ENCODE assay signal across 2 cellular contexts in the genomic region with DNA sequence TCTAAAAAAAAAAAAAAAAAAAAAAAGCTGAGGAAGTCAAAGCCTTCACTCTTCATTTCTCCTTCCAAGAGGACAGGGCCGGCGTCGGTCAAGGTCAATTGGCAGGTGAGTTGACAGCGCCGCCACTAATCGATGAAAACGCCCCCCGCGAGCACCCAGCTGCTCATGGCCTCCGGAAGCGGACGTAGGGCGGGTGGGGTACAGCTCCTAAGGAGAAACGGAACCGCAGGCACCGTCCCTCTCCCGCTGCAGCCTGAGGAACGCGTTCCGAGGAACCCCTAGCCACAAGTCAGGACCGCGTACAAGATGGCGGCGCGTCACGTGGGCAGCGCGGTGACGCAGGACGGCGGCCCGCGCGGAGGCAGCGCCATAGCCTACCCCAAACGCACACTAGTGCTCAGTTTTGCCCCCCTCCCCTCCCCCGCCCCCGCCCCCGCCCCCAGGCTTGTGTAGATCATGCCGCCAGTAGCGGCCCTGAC.
TF ChIP-seq lines count a peak whose summit lies in the region.

A gene (plus strand): TSS at position 465 of the 479 bp plus-strand sequence. CDS start 16,045 bp downstream, outside the sequence.

TF ChIP-seq in HCT116, 20 proteins besides CTCF, POLR2A, EP300 and RAD21 (continued from another document):
- TF ChIP-seq ZFX (IDR thresholded peaks at IDR 0.05) (peak; percentile 27; the same call in 1 of the 2 replicates), SRF (IDR thresholded peaks at IDR 0.05; ENCODE audit: low read depth) (no peak), FOSL1 (IDR thresholded peaks at IDR 0.05; ENCODE audit: low read depth) (no peak), SP1 (IDR thresholded peaks at IDR 0.05; ENCODE audit: low read depth) (peak; percentile 32; the same call in 1 of the 2 replicates), TCF7L2 (IDR thresholded peaks at IDR 0.05; ENCODE audit: borderline replicate concordance, extremely low read depth, insufficient read depth, insufficient read length) (no peak), EZH2phosphoT487 (IDR thresholded peaks at IDR 0.05; ENCODE audit: borderline replicate concordance) (no peak), JUND (IDR thresholded peaks at IDR 0.05) (no peak; the same call in 1 of the 2 replicates), ELF1 (IDR thresholded peaks at IDR 0.05; ENCODE audit: borderline replicate concordance, low read depth) (no peak), SIN3A (IDR thresholded peaks at IDR 0.05; ENCODE audit: low read depth) (peak; percentile 89), ZNF274 (IDR thresholded peaks at IDR 0.05; ENCODE audit: low read depth, low read length) (no peak), EZH2 (IDR thresholded peaks at IDR 0.05) (no peak), YY1 (IDR thresholded peaks at IDR 0.05; ENCODE audit: extremely low read depth, insufficient replicate concordance, low read depth, low read length) (peak; percentile 95), CBX3 (IDR thresholded peaks at IDR 0.05; ENCODE audit: low read depth) (peak; percentile 46; the same call in 1 of the 2 replicates)
- TF ChIP-seq, protein P1, sequence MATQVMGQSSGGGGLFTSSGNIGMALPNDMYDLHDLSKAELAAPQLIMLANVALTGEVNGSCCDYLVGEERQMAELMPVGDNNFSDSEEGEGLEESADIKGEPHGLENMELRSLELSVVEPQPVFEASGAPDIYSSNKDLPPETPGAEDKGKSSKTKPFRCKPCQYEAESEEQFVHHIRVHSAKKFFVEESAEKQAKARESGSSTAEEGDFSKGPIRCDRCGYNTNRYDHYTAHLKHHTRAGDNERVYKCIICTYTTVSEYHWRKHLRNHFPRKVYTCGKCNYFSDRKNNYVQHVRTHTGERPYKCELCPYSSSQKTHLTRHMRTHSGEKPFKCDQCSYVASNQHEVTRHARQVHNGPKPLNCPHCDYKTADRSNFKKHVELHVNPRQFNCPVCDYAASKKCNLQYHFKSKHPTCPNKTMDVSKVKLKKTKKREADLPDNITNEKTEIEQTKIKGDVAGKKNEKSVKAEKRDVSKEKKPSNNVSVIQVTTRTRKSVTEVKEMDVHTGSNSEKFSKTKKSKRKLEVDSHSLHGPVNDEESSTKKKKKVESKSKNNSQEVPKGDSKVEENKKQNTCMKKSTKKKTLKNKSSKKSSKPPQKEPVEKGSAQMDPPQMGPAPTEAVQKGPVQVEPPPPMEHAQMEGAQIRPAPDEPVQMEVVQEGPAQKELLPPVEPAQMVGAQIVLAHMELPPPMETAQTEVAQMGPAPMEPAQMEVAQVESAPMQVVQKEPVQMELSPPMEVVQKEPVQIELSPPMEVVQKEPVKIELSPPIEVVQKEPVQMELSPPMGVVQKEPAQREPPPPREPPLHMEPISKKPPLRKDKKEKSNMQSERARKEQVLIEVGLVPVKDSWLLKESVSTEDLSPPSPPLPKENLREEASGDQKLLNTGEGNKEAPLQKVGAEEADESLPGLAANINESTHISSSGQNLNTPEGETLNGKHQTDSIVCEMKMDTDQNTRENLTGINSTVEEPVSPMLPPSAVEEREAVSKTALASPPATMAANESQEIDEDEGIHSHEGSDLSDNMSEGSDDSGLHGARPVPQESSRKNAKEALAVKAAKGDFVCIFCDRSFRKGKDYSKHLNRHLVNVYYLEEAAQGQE (IDR thresholded peaks at IDR 0.05; ENCODE audit: low read depth): no peak
- TF ChIP-seq, protein P2, sequence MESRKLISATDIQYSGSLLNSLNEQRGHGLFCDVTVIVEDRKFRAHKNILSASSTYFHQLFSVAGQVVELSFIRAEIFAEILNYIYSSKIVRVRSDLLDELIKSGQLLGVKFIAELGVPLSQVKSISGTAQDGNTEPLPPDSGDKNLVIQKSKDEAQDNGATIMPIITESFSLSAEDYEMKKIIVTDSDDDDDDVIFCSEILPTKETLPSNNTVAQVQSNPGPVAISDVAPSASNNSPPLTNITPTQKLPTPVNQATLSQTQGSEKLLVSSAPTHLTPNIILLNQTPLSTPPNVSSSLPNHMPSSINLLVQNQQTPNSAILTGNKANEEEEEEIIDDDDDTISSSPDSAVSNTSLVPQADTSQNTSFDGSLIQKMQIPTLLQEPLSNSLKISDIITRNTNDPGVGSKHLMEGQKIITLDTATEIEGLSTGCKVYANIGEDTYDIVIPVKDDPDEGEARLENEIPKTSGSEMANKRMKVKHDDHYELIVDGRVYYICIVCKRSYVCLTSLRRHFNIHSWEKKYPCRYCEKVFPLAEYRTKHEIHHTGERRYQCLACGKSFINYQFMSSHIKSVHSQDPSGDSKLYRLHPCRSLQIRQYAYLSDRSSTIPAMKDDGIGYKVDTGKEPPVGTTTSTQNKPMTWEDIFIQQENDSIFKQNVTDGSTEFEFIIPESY (IDR thresholded peaks at IDR 0.05; ENCODE audit: extremely low read depth, insufficient replicate concordance, low read length): peak; percentile 63
- TF ChIP-seq, protein P3, sequence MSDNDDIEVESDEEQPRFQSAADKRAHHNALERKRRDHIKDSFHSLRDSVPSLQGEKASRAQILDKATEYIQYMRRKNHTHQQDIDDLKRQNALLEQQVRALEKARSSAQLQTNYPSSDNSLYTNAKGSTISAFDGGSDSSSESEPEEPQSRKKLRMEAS (IDR thresholded peaks at IDR 0.05): peak; percentile 94
- TF ChIP-seq, protein P4, sequence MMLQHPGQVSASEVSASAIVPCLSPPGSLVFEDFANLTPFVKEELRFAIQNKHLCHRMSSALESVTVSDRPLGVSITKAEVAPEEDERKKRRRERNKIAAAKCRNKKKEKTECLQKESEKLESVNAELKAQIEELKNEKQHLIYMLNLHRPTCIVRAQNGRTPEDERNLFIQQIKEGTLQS (IDR thresholded peaks at IDR 0.05): no peak

TF ChIP-seq in SK-N-SH, 30 proteins besides CTCF, POLR2A, EP300 and RAD21:
- TF ChIP-seq, protein P5, sequence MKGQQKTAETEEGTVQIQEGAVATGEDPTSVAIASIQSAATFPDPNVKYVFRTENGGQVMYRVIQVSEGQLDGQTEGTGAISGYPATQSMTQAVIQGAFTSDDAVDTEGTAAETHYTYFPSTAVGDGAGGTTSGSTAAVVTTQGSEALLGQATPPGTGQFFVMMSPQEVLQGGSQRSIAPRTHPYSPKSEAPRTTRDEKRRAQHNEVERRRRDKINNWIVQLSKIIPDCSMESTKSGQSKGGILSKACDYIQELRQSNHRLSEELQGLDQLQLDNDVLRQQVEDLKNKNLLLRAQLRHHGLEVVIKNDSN (IDR thresholded peaks at IDR 0.05; ENCODE audit: borderline replicate concordance, low read depth): peak; percentile 97
- peak; percentile 82 for TF ChIP-seq MXI1 (IDR thresholded peaks at IDR 0.05; ENCODE audit: low read depth, low read length)
- TF ChIP-seq RFX5 (IDR thresholded peaks at IDR 0.05; ENCODE audit: low read length): no peak
- no peak for TF ChIP-seq GATA2 (CRISPR knock-in tag; IDR thresholded peaks at IDR 0.05)
- no peak for TF ChIP-seq FOXM1 (IDR thresholded peaks at IDR 0.05; ENCODE audit: low read depth)
- no peak for TF ChIP-seq EZH2phosphoT487 (IDR thresholded peaks at IDR 0.05; ENCODE audit: borderline replicate concordance, low read depth)
- no peak for TF ChIP-seq SIN3A (IDR thresholded peaks at IDR 0.05; ENCODE audit: borderline replicate concordance, low read depth, low read length)
- TF ChIP-seq, protein P6, sequence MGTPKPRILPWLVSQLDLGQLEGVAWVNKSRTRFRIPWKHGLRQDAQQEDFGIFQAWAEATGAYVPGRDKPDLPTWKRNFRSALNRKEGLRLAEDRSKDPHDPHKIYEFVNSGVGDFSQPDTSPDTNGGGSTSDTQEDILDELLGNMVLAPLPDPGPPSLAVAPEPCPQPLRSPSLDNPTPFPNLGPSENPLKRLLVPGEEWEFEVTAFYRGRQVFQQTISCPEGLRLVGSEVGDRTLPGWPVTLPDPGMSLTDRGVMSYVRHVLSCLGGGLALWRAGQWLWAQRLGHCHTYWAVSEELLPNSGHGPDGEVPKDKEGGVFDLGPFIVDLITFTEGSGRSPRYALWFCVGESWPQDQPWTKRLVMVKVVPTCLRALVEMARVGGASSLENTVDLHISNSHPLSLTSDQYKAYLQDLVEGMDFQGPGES (IDR thresholded peaks at IDR 0.05; ENCODE audit: low read depth, low read length): no peak
- TF ChIP-seq, protein P2 (IDR thresholded peaks at IDR 0.05; ENCODE audit: borderline replicate concordance, low read depth): no peak
- TF ChIP-seq, protein P1 (IDR thresholded peaks at IDR 0.05; ENCODE audit: low read depth, low read length): no peak; the same call in 1 of the 2 replicates
- TF ChIP-seq, protein P7, sequence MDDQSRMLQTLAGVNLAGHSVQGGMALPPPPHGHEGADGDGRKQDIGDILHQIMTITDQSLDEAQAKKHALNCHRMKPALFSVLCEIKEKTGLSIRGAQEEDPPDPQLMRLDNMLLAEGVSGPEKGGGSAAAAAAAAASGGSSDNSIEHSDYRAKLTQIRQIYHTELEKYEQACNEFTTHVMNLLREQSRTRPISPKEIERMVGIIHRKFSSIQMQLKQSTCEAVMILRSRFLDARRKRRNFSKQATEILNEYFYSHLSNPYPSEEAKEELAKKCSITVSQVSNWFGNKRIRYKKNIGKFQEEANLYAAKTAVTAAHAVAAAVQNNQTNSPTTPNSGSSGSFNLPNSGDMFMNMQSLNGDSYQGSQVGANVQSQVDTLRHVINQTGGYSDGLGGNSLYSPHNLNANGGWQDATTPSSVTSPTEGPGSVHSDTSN (IDR thresholded peaks at IDR 0.05): peak; percentile 10; the same call in 1 of the 2 replicates
- no peak for TF ChIP-seq RXRA (IDR thresholded peaks at IDR 0.05; ENCODE audit: borderline replicate concordance, low read depth)
- TF ChIP-seq TAF1 (IDR thresholded peaks at IDR 0.05; ENCODE audit: borderline replicate concordance, low read depth, low read length): peak; percentile 81
- no peak for TF ChIP-seq RCOR1 (IDR thresholded peaks at IDR 0.05; ENCODE audit: low read length)
- TF ChIP-seq, protein P3 (IDR thresholded peaks at IDR 0.05; ENCODE audit: low read depth): peak; percentile 95
- TF ChIP-seq SMC3 (IDR thresholded peaks at IDR 0.05; ENCODE audit: low read depth, low read length): no peak
- TF ChIP-seq GABPA (IDR thresholded peaks at IDR 0.05; ENCODE audit: low read depth): peak; percentile 18; the same call in 1 of the 2 replicates
- peak; percentile 94 for TF ChIP-seq YY1 (IDR thresholded peaks at IDR 0.05; ENCODE audit: low read depth)
- TF ChIP-seq TEAD4 (IDR thresholded peaks at IDR 0.05; ENCODE audit: borderline replicate concordance, insufficient read depth): no peak
- TF ChIP-seq MEF2A (IDR thresholded peaks at IDR 0.05; ENCODE audit: borderline replicate concordance, low read depth): no peak
- no peak for TF ChIP-seq NFIC (IDR thresholded peaks at IDR 0.05; ENCODE audit: borderline replicate concordance)
- TF ChIP-seq, protein P8, sequence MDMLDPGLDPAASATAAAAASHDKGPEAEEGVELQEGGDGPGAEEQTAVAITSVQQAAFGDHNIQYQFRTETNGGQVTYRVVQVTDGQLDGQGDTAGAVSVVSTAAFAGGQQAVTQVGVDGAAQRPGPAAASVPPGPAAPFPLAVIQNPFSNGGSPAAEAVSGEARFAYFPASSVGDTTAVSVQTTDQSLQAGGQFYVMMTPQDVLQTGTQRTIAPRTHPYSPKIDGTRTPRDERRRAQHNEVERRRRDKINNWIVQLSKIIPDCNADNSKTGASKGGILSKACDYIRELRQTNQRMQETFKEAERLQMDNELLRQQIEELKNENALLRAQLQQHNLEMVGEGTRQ (IDR thresholded peaks at IDR 0.05; ENCODE audit: borderline replicate concordance, low read depth, low read length): peak; percentile 85
- TF ChIP-seq FOSL2 (IDR thresholded peaks at IDR 0.05; ENCODE audit: borderline replicate concordance, low read depth): no peak
- no peak for TF ChIP-seq FOXJ3 (CRISPR knock-in tag; IDR thresholded peaks at IDR 0.05)
- TF ChIP-seq CHD2 (IDR thresholded peaks at IDR 0.05; ENCODE audit: low read length, partially characterized antibody): no peak
- TF ChIP-seq POLR2AphosphoS5 (IDR thresholded peaks at IDR 0.05; ENCODE audit: low read depth, low read length): peak; percentile 93
- TF ChIP-seq NRF1 (IDR thresholded peaks at IDR 0.05; ENCODE audit: low read depth, low read length): no peak
- no peak for TF ChIP-seq TCF12 (IDR thresholded peaks at IDR 0.05)
- TF ChIP-seq ELF1 (IDR thresholded peaks at IDR 0.05): no peak
- no peak for TF ChIP-seq JUND (IDR thresholded peaks at IDR 0.05)
TF ChIP-seq in SK-N-SH: peak in this region for 9.
